1 cellular context compared by ENCODE assay signal in the genomic region with DNA sequence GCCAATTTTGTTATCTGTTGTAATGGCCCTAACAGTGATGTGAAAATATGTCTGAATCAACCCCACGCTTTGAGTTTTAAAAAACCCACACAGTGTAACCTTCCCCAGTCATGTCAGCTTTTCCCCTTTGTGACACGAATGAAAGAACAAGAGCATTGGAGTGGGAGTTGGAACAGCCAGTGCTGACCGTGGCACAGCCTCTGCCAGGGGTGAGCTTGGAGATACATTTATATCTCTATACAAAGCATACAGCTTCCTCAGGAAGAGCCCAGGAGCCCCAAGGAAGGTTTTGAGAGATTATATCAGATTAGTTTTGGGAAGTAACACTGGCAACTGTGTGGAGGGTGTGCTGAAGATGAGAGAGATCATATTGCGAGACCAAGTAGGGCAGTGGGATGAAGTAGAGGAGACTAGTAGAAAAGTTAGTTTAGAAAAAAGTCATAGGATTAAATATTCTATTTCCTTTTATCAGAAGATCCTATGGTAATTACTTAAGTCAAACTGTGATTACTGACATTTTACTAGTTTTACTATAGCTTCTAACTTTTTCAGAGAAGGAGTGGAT.
TF ChIP-seq lines count a peak whose summit lies in the region.

No MANE protein-coding gene starts in this region.

TF ChIP-seq in K562, 482 proteins besides CTCF, POLR2A, EP300 and RAD21 (continues in another document):
- TF ChIP-seq, protein P1, sequence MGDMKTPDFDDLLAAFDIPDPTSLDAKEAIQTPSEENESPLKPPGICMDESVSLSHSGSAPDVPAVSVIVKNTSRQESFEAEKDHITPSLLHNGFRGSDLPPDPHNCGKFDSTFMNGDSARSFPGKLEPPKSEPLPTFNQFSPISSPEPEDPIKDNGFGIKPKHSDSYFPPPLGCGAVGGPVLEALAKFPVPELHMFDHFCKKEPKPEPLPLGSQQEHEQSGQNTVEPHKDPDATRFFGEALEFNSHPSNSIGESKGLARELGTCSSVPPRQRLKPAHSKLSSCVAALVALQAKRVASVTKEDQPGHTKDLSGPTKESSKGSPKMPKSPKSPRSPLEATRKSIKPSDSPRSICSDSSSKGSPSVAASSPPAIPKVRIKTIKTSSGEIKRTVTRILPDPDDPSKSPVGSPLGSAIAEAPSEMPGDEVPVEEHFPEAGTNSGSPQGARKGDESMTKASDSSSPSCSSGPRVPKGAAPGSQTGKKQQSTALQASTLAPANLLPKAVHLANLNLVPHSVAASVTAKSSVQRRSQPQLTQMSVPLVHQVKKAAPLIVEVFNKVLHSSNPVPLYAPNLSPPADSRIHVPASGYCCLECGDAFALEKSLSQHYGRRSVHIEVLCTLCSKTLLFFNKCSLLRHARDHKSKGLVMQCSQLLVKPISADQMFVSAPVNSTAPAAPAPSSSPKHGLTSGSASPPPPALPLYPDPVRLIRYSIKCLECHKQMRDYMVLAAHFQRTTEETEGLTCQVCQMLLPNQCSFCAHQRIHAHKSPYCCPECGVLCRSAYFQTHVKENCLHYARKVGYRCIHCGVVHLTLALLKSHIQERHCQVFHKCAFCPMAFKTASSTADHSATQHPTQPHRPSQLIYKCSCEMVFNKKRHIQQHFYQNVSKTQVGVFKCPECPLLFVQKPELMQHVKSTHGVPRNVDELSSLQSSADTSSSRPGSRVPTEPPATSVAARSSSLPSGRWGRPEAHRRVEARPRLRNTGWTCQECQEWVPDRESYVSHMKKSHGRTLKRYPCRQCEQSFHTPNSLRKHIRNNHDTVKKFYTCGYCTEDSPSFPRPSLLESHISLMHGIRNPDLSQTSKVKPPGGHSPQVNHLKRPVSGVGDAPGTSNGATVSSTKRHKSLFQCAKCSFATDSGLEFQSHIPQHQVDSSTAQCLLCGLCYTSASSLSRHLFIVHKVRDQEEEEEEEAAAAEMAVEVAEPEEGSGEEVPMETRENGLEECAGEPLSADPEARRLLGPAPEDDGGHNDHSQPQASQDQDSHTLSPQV (IDR thresholded peaks at IDR 0.05) = peak; percentile 66
- TF ChIP-seq, protein P2, sequence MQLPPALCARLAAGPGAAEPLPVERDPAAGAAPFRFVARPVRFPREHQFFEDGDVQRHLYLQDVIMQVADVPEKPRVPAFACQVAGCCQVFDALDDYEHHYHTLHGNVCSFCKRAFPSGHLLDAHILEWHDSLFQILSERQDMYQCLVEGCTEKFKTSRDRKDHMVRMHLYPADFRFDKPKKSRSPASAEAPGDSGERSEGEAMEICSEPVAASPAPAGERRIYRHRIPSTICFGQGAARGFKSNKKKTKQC (CRISPR knock-in tag; IDR thresholded peaks at IDR 0.05) = no peak
- TF ChIP-seq DMBX1 (CRISPR knock-in tag; IDR thresholded peaks at IDR 0.05; ENCODE audit: borderline replicate concordance) (peak; percentile 61; the same call in 1 of the 2 replicates), POLR2H (tag; IDR thresholded peaks at IDR 0.05; ENCODE audit: low read depth) (no peak), NFYB (IDR thresholded peaks at IDR 0.05; ENCODE audit: extremely low read depth, insufficient read length) (no peak), CTBP1 (IDR thresholded peaks at IDR 0.05; ENCODE audit: borderline replicate concordance) (peak; percentile 32; the same call in 1 of the 2 replicates), RUNX1 (IDR thresholded peaks at IDR 0.05; ENCODE audit: low read depth) (no peak), BCOR (IDR thresholded peaks at IDR 0.05) (no peak), NR2C1 (IDR thresholded peaks at IDR 0.05) (no peak), NR2C1 (tag; IDR thresholded peaks at IDR 0.05) (no peak), YBX1 (IDR thresholded peaks at IDR 0.05) (no peak), MCM2 (IDR thresholded peaks at IDR 0.05; ENCODE audit: low read depth) (no peak), ZNF75A (CRISPR knock-in tag; IDR thresholded peaks at IDR 0.05) (no peak), FOSL1 (tag; conservative IDR thresholded peaks at IDR 0.05) (no peak), TOE1 (IDR thresholded peaks at IDR 0.05; ENCODE audit: borderline replicate concordance) (no peak), TOE1 (CRISPR knock-in tag; IDR thresholded peaks at IDR 0.05; ENCODE audit: borderline replicate concordance, low read depth) (no peak), HNRNPK (IDR thresholded peaks at IDR 0.05; ENCODE audit: low read depth, low read length, poor library complexity, severe bottlenecking) (no peak), SMARCA4 (IDR thresholded peaks at IDR 0.05) (peak; percentile 55), DIDO1 (tag; IDR thresholded peaks at IDR 0.05; ENCODE audit: low read depth) (no peak), TARDBP (IDR thresholded peaks at IDR 0.05) (no peak), RBM17 (IDR thresholded peaks at IDR 0.05; ENCODE audit: borderline replicate concordance, low read depth, low read length) (no peak), U2AF2 (optimal IDR thresholded peaks at IDR 0.05; ENCODE audit: low read depth, low read length) (no peak), ATF7 (IDR thresholded peaks at IDR 0.05) (no peak), TFAM (CRISPR knock-in tag; conservative IDR thresholded peaks at IDR 0.05) (no peak), CEBPG (CRISPR knock-in tag; IDR thresholded peaks at IDR 0.05) (no peak), CEBPG (tag; conservative IDR thresholded peaks at IDR 0.05 in 1 of 2, IDR thresholded peaks at IDR 0.05 in 1 of 2) (no peak), ZFP36 (IDR thresholded peaks at IDR 0.05; ENCODE audit: low read depth, low read length, partially characterized antibody) (no peak), ZNF445 (CRISPR knock-in tag; IDR thresholded peaks at IDR 0.05; ENCODE audit: low read depth) (no peak), ZNF175 (CRISPR knock-in tag; IDR thresholded peaks at IDR 0.05; ENCODE audit: low read depth) (no peak), ZNF124 (CRISPR knock-in tag; IDR thresholded peaks at IDR 0.05) (no peak)
- TF ChIP-seq, protein P3, sequence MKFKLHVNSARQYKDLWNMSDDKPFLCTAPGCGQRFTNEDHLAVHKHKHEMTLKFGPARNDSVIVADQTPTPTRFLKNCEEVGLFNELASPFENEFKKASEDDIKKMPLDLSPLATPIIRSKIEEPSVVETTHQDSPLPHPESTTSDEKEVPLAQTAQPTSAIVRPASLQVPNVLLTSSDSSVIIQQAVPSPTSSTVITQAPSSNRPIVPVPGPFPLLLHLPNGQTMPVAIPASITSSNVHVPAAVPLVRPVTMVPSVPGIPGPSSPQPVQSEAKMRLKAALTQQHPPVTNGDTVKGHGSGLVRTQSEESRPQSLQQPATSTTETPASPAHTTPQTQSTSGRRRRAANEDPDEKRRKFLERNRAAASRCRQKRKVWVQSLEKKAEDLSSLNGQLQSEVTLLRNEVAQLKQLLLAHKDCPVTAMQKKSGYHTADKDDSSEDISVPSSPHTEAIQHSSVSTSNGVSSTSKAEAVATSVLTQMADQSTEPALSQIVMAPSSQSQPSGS (CRISPR knock-in tag; IDR thresholded peaks at IDR 0.05) = no peak
- TF ChIP-seq, protein P4, sequence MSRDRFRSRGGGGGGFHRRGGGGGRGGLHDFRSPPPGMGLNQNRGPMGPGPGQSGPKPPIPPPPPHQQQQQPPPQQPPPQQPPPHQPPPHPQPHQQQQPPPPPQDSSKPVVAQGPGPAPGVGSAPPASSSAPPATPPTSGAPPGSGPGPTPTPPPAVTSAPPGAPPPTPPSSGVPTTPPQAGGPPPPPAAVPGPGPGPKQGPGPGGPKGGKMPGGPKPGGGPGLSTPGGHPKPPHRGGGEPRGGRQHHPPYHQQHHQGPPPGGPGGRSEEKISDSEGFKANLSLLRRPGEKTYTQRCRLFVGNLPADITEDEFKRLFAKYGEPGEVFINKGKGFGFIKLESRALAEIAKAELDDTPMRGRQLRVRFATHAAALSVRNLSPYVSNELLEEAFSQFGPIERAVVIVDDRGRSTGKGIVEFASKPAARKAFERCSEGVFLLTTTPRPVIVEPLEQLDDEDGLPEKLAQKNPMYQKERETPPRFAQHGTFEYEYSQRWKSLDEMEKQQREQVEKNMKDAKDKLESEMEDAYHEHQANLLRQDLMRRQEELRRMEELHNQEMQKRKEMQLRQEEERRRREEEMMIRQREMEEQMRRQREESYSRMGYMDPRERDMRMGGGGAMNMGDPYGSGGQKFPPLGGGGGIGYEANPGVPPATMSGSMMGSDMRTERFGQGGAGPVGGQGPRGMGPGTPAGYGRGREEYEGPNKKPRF (IDR thresholded peaks at IDR 0.05; ENCODE audit: low read depth, low read length) = no peak
- TF ChIP-seq, protein P5, sequence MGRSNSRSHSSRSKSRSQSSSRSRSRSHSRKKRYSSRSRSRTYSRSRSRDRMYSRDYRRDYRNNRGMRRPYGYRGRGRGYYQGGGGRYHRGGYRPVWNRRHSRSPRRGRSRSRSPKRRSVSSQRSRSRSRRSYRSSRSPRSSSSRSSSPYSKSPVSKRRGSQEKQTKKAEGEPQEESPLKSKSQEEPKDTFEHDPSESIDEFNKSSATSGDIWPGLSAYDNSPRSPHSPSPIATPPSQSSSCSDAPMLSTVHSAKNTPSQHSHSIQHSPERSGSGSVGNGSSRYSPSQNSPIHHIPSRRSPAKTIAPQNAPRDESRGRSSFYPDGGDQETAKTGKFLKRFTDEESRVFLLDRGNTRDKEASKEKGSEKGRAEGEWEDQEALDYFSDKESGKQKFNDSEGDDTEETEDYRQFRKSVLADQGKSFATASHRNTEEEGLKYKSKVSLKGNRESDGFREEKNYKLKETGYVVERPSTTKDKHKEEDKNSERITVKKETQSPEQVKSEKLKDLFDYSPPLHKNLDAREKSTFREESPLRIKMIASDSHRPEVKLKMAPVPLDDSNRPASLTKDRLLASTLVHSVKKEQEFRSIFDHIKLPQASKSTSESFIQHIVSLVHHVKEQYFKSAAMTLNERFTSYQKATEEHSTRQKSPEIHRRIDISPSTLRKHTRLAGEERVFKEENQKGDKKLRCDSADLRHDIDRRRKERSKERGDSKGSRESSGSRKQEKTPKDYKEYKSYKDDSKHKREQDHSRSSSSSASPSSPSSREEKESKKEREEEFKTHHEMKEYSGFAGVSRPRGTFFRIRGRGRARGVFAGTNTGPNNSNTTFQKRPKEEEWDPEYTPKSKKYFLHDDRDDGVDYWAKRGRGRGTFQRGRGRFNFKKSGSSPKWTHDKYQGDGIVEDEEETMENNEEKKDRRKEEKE (IDR thresholded peaks at IDR 0.05; ENCODE audit: borderline replicate concordance in 1 of 2, control insufficient read depth in 1 of 2, low read depth in 2 of 2, low read length in 1 of 2) = no peak
- TF ChIP-seq, protein P6, sequence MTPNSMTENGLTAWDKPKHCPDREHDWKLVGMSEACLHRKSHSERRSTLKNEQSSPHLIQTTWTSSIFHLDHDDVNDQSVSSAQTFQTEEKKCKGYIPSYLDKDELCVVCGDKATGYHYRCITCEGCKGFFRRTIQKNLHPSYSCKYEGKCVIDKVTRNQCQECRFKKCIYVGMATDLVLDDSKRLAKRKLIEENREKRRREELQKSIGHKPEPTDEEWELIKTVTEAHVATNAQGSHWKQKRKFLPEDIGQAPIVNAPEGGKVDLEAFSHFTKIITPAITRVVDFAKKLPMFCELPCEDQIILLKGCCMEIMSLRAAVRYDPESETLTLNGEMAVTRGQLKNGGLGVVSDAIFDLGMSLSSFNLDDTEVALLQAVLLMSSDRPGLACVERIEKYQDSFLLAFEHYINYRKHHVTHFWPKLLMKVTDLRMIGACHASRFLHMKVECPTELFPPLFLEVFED (CRISPR knock-in tag; conservative IDR thresholded peaks at IDR 0.05) = no peak
- TF ChIP-seq, protein P7, sequence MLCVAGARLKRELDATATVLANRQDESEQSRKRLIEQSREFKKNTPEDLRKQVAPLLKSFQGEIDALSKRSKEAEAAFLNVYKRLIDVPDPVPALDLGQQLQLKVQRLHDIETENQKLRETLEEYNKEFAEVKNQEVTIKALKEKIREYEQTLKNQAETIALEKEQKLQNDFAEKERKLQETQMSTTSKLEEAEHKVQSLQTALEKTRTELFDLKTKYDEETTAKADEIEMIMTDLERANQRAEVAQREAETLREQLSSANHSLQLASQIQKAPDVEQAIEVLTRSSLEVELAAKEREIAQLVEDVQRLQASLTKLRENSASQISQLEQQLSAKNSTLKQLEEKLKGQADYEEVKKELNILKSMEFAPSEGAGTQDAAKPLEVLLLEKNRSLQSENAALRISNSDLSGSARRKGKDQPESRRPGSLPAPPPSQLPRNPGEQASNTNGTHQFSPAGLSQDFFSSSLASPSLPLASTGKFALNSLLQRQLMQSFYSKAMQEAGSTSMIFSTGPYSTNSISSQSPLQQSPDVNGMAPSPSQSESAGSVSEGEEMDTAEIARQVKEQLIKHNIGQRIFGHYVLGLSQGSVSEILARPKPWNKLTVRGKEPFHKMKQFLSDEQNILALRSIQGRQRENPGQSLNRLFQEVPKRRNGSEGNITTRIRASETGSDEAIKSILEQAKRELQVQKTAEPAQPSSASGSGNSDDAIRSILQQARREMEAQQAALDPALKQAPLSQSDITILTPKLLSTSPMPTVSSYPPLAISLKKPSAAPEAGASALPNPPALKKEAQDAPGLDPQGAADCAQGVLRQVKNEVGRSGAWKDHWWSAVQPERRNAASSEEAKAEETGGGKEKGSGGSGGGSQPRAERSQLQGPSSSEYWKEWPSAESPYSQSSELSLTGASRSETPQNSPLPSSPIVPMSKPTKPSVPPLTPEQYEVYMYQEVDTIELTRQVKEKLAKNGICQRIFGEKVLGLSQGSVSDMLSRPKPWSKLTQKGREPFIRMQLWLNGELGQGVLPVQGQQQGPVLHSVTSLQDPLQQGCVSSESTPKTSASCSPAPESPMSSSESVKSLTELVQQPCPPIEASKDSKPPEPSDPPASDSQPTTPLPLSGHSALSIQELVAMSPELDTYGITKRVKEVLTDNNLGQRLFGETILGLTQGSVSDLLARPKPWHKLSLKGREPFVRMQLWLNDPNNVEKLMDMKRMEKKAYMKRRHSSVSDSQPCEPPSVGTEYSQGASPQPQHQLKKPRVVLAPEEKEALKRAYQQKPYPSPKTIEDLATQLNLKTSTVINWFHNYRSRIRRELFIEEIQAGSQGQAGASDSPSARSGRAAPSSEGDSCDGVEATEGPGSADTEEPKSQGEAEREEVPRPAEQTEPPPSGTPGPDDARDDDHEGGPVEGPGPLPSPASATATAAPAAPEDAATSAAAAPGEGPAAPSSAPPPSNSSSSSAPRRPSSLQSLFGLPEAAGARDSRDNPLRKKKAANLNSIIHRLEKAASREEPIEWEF (CRISPR knock-in tag; IDR thresholded peaks at IDR 0.05) = no peak
- TF ChIP-seq, protein P8, sequence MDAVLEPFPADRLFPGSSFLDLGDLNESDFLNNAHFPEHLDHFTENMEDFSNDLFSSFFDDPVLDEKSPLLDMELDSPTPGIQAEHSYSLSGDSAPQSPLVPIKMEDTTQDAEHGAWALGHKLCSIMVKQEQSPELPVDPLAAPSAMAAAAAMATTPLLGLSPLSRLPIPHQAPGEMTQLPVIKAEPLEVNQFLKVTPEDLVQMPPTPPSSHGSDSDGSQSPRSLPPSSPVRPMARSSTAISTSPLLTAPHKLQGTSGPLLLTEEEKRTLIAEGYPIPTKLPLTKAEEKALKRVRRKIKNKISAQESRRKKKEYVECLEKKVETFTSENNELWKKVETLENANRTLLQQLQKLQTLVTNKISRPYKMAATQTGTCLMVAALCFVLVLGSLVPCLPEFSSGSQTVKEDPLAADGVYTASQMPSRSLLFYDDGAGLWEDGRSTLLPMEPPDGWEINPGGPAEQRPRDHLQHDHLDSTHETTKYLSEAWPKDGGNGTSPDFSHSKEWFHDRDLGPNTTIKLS (IDR thresholded peaks at IDR 0.05; ENCODE audit: borderline replicate concordance, low read depth) = no peak
- TF ChIP-seq, protein P9, sequence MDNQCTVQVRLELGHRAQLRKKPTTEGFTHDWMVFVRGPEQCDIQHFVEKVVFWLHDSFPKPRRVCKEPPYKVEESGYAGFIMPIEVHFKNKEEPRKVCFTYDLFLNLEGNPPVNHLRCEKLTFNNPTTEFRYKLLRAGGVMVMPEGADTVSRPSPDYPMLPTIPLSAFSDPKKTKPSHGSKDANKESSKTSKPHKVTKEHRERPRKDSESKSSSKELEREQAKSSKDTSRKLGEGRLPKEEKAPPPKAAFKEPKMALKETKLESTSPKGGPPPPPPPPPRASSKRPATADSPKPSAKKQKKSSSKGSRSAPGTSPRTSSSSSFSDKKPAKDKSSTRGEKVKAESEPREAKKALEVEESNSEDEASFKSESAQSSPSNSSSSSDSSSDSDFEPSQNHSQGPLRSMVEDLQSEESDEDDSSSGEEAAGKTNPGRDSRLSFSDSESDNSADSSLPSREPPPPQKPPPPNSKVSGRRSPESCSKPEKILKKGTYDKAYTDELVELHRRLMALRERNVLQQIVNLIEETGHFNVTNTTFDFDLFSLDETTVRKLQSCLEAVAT (IDR thresholded peaks at IDR 0.05) = no peak
